Comparison of ENCODE assay signal across 13 cellular contexts in the genomic region with DNA sequence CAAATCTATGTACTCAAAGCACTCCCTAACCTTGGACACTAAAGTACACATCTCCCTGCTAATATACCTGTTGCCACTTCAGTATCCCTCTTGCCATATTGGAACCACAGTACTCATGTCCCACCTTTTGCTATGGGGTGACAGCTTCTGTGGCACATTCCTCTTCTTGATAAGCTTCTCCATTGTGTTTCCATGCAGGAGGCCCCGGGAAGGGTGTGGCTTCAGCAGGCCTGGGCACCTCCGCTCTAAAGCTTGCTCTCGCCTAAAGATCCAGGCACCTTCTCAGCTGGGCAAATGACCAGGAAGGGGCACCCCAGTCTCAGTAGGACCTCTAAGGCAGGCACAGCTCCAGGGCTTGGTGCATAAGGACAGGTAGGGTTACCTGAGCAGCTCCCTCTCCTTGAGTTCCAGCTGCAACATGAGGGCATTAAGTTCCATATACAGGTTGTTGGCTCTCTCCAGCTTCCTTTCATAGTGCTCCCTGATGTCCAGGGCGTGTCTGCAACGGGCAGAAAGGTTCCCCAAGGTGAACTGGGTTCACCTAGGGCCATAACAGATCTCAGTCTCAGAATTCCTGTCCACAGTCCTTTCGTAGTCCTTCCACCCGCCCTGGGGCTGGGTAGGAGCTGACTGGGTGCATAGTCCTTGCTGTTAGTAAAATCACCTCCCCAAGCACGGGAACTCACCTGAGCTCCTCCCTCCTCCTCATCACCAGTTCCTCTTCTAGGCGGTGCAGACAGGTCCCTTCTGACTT. TPM values are rescaled to one million over a fixed set of nuclear protein-coding genes. Genes with fewer than 3 reads are reported as not detected.
DNase-seq lines count a peak whose midpoint lies in the region; ATAC-seq, FAIRE-seq and TF ChIP-seq lines count a peak whose summit lies in the region.
"Had no signal": no experiment of that assay in that cellular context is flagged by ENCODE, and none has a peak within 500 bp of the region (broad histone marks: within the 10 kb centered on the region; RNA-seq: fewer than 3 reads in every experiment).

No MANE protein-coding gene starts in this region.

- no peak overlapping the region for H2BK120ac ChIP-seq in H1 (replicated peaks; ENCODE audit: low read depth, low read length)

- H3K4me3 Mint-ChIP-seq in IgD-negative memory B cell (peak overlapping the region in 1 of 4 donors; percentile 32), nephron (no peak overlapping the region)

- no peak overlapping the region for H2AFZ ChIP-seq in H1 (ENCODE audit: low read length)

- H3K14ac ChIP-seq in H1 (ENCODE audit: insufficient read length), result no peak overlapping the region

- H3K27me3 Mint-ChIP-seq in IgD-negative memory B cell (no peaks in the 10 kb centered on the region), nephron (ENCODE audit: low read depth) (no peaks in the 10 kb centered on the region)

- no peaks in the 10 kb centered on the region for H3K79me1 ChIP-seq in H1 (ENCODE audit: low read depth, low read length)

- peak; percentile 46 to 82 for TF ChIP-seq POLR2A in H1 (IDR thresholded peaks at IDR 0.05; ENCODE audit: control extremely low read depth in 1 of 2, low read depth in 2 of 2, low read length in 2 of 2)

- no peak overlapping the region for H2AK5ac ChIP-seq in H1 (ENCODE audit: low read depth, low read length)

- H3K27me3 ChIP-seq in H1 (replicated peaks in 1 of 4; ENCODE audit: control insufficient read depth in 3 of 4, extremely low read depth in 1 of 4, insufficient read depth in 3 of 4, low read length in 3 of 4), result no peaks in the 10 kb centered on the region
- H3K27me3 ChIP-seq: testis had no signal

- in situ Hi-C loops in G401 (cut with HindIII; ENCODE audit: low sequenced_read_pairs), result no loop called here

- H3K36me3 Mint-ChIP-seq in IgD-negative memory B cell (peaks cover 2% of the 10 kb centered on the region), nephron (ENCODE audit: low read depth) (peaks cover 59% of the 10 kb centered on the region)

- peaks cover 0 to 5% (median 1%) of the 10 kb centered on the region in 4 experiments; a peak in 3 of 7 replicates for H3K4me1 ChIP-seq in H1 (replicated peaks in 1 of 4; ENCODE audit: control insufficient read depth in 3 of 4, insufficient read depth in 4 of 4, low read length in 3 of 4)

- H2BK5ac ChIP-seq in H1 (ENCODE audit: low read depth, low read length), result no peak overlapping the region; the same call in 1 of the 2 replicates

- no peak overlapping the region for H3K9ac ChIP-seq in H1 (replicated peaks in 1 of 4; ENCODE audit: extremely low read depth in 1 of 4, low read depth in 3 of 4, low read length in 3 of 4)

- no peak overlapping the region for H3K56ac ChIP-seq in H1 (replicated peaks; ENCODE audit: insufficient read length, low read depth, low read length)

- H3K27ac ChIP-seq in H1 (ENCODE audit: low read depth, low read length), result no peak overlapping the region
- H3K27ac ChIP-seq: lower lobe of right lung, testis had no signal

- no peak for TF ChIP-seq EP300 in H1 (IDR thresholded peaks at IDR 0.05; ENCODE audit: borderline replicate concordance in 1 of 2, low read depth in 2 of 2, low read length in 2 of 2)

- no peak for TF ChIP-seq RAD21 in H1 (IDR thresholded peaks at IDR 0.05 in 1 of 2, conservative IDR thresholded peaks at IDR 0.05 in 1 of 2; ENCODE audit: low read depth in 2 of 2, low read length in 2 of 2)

- no peaks in the 10 kb centered on the region for H3K9me3 ChIP-seq in H1 (ENCODE audit: insufficient read depth in 2 of 2, low read depth in 1 of 2, low read length in 1 of 2)
- H3K9me3 ChIP-seq: lower lobe of right lung, testis had no signal

- no peaks in the 10 kb centered on the region for H3K23me2 ChIP-seq in H1 (ENCODE audit: low read depth, low read length)

- DNase-seq in G401 (ENCODE audit: low spot score) (peak; percentile 20), H1 (ENCODE audit: low read depth in 1 of 2, low spot score in 2 of 2) (no peak), H4 (ENCODE audit: low spot score) (no peak)
- DNase-seq: lower lobe of right lung, NCI-H1105, testis had no signal

- no peak overlapping the region for H3K23ac ChIP-seq in H1 (ENCODE audit: insufficient read length)

- H3K4me3 ChIP-seq in H1 (ENCODE audit: extremely low read depth in 1 of 4, insufficient read depth in 2 of 4, low read depth in 3 of 4, low read length in 4 of 4), result no peak overlapping the region
- H3K4me3 ChIP-seq: lower lobe of right lung, testis had no signal

- H3K4me1 Mint-ChIP-seq in IgD-negative memory B cell (peaks cover 0 to 6% (median 5%) of the 10 kb centered on the region in 3 donors), nephron (peaks cover 5% of the 10 kb centered on the region)

- WGBS in H1 (ENCODE audit: extremely low coverage in 1 of 2, insufficient coverage in 1 of 2, insufficient read length in 1 of 2, insufficient replicate concordance in 2 of 2, low coverage in 1 of 2, low lambda C conversion rate in 2 of 2, missing lambda C conversion rate in 1 of 2), 2 experiments, result 91% methylated on average over 9 of the region's 9 CpGs; no CpG with 5 or more reads in 1 of the 2 experiments

- no peak overlapping the region for H4K8ac ChIP-seq in H1 (ENCODE audit: extremely low read depth, insufficient read depth, low read length)

- no peaks in the 10 kb centered on the region for H3K9me3 Mint-ChIP-seq in IgD-negative memory B cell
- no peaks in the 10 kb centered on the region for H3K9me3 Mint-ChIP-seq in nephron

- H2BK20ac ChIP-seq in H1 (ENCODE audit: low read length), result no peak overlapping the region

- no peak for FAIRE-seq in H1 (lab: Jason Lieb, UNC)

- no peaks in the 10 kb centered on the region for H3K79me2 ChIP-seq in H1 (ENCODE audit: control insufficient read depth in 1 of 2, insufficient read depth in 2 of 2, low read length in 2 of 2)

- no peak for TF ChIP-seq CTCF in H1 (IDR thresholded peaks at IDR 0.05; ENCODE audit: control extremely low read depth in 1 of 3, insufficient read depth in 1 of 3, low read depth in 1 of 3, low read length in 3 of 3)
- TF ChIP-seq CTCF in nephron (IDR thresholded peaks at IDR 0.05; ENCODE audit: unreplicated experiment in 3 of 3), result no peak

- no peak overlapping the region for H3K18ac ChIP-seq in H1 (ENCODE audit: extremely low read depth, low read length)

- H2BK15ac ChIP-seq in H1 (ENCODE audit: low read length), result no peak overlapping the region

- no peak overlapping the region for H4K91ac ChIP-seq in H1 (replicated peaks; ENCODE audit: insufficient read length, low read length)

- POLR2A ChIA-PET in H1 (lab: Charles Lee; ENCODE audit: partially characterized antibody), result interaction anchor here (0.9 to 67.0 kb wide), 15 partner anchors 11 to 254 kb away, joined by 3 to 3397 read pairs (median 4); partner anchors contain the start of genes MAP3K12, MYG1, NPFF and PCBP2

- peaks cover 18 to 34% of the 10 kb centered on the region in 2 experiments for H4K20me1 ChIP-seq in H1 (replicated peaks in 1 of 2; ENCODE audit: control insufficient read depth in 1 of 2, insufficient read depth in 2 of 2, low read length in 2 of 2)

- no peak overlapping the region for H2BK12ac ChIP-seq in H1 (ENCODE audit: low read depth, low read length)

- no peak overlapping the region for H4K5ac ChIP-seq in H1 (ENCODE audit: insufficient read length, low read depth, low read length)

- peak overlapping the region; percentile 16 to 90 (median 72) for H3K27ac Mint-ChIP-seq in IgD-negative memory B cell
- H3K27ac Mint-ChIP-seq in nephron, result peak overlapping the region in 2 of 3 experiments; percentile 24 to 31

- peaks cover 17 to 72% (median 41%) of the 10 kb centered on the region in 4 experiments; a peak in 7 of 8 replicates for H3K36me3 ChIP-seq in H1 (ENCODE audit: control insufficient read depth in 2 of 4, insufficient read depth in 4 of 4, low read length in 3 of 4)

- H3K4me2 ChIP-seq in H1 (ENCODE audit: insufficient read depth in 1 of 2, low read depth in 2 of 2, low read length in 2 of 2), result no peak overlapping the region

- no peak overlapping the region for H3K4ac ChIP-seq in H1 (replicated peaks; ENCODE audit: insufficient read length, low read depth, low read length)

- ATAC-seq in GM18519 (IDR thresholded peaks at IDR 0.05; ENCODE audit: low FRiP score, unreplicated experiment) (no peak), HG03521 (IDR thresholded peaks at IDR 0.05; ENCODE audit: unreplicated experiment) (no peak), GM18511 (IDR thresholded peaks at IDR 0.05; ENCODE audit: unreplicated experiment) (no peak)

- CTCF ChIA-PET in H1 (lab: Charles Lee; ENCODE audit: partially characterized antibody), result interaction anchor here (0.8 to 9.0 kb wide), 12 partner anchors 9 to 155 kb away, joined by 3 to 105 read pairs (median 9); partner anchors contain the start of genes MAP3K12, NPFF and TARBP2

RNA-seq across cellular contexts. Expression of gene MAP3K12, which starts 15.9 kb away (rescaled TPM):
- total RNA-seq in G401 (2014; rRNA removed; shearing (Covaris generic)), result 29.5 and 32.8 TPM in 2 replicates
- 1.4 TPM for polyA plus RNA-seq in IgD-negative memory B cell
- 21.4 and 23.4 TPM in 2 replicates for total RNA-seq in H1 (2021; fragmentation: NEBNext Ultra II Directional; extraction: Animal tissue kit (Norgen Biotek cat#: 25700))
- polyA plus RNA-seq in H1 (2011; rRNA removed), result 42.7 and 54.1 TPM in 2 replicates
- 37.7 TPM for polyA plus RNA-seq in H1 (2011; cell fraction: cytosol; rRNA removed)
- 232 TPM for polyA plus RNA-seq in H1 (2011; cell fraction: nucleus; rRNA removed)
- polyA plus RNA-seq in H1 (2012, experiment 1 of 2), result 31.0 to 35.0 TPM (median 33.4 TPM) in 4 replicates
- polyA plus RNA-seq in H1 (2012, experiment 2 of 2), result 14.6 TPM
- polyA plus RNA-seq in H1 (2013, experiment 1 of 2), result 20.2 TPM
- 15.6 TPM for polyA plus RNA-seq in H1 (2013, experiment 2 of 2)
- 28.1 and 35.5 TPM in 2 replicates for polyA minus RNA-seq in H1 (2011; rRNA and poly(A)+ RNA removed)
- 16.5 TPM for polyA minus RNA-seq in H1 (2011; cell fraction: cytosol; rRNA and poly(A)+ RNA removed)
- 48.2 TPM for polyA minus RNA-seq in H1 (2011; cell fraction: nucleus; rRNA and poly(A)+ RNA removed)
- total RNA-seq in H4 (2014; rRNA removed; shearing (Covaris generic)), result 9.1 and 14.3 TPM in 2 replicates

RNA-seq across cellular contexts. Expression of gene TARBP2, which starts 17.7 kb away (rescaled TPM):
- total RNA-seq in G401 (2014; rRNA removed; shearing (Covaris generic)), result 117 and 119 TPM in 2 replicates
- polyA plus RNA-seq in IgD-negative memory B cell (20.8 TPM), H1 (2011; rRNA removed) (122 and 135 TPM in 2 replicates)
- 66.1 and 69.9 TPM in 2 replicates for total RNA-seq in H1 (2021; fragmentation: NEBNext Ultra II Directional; extraction: Animal tissue kit (Norgen Biotek cat#: 25700))
- polyA plus RNA-seq in H1 (2011; cell fraction: cytosol; rRNA removed), result 116 TPM
- polyA plus RNA-seq in H1 (2011; cell fraction: nucleus; rRNA removed), result 195 TPM
- polyA plus RNA-seq in H1 (2012, experiment 1 of 2), result 62.0 to 84.4 TPM (median 79.7 TPM) in 4 replicates
- 104 TPM for polyA plus RNA-seq in H1 (2012, experiment 2 of 2)
- 41.8 TPM for polyA plus RNA-seq in H1 (2013, experiment 1 of 2)
- polyA plus RNA-seq in H1 (2013, experiment 2 of 2), result 36.4 TPM
- polyA minus RNA-seq in H1 (2011; rRNA and poly(A)+ RNA removed), result 42.1 and 48.2 TPM in 2 replicates
- polyA minus RNA-seq in H1 (2011; cell fraction: cytosol; rRNA and poly(A)+ RNA removed), result 38.6 TPM
- 65.6 TPM for polyA minus RNA-seq in H1 (2011; cell fraction: nucleus; rRNA and poly(A)+ RNA removed)
- 46.4 and 47.0 TPM in 2 replicates for total RNA-seq in H4 (2014; rRNA removed; shearing (Covaris generic))

RNA-seq across cellular contexts. Expression of gene NPFF, which starts 23.9 kb away (rescaled TPM):
- 10.7 TPM in 1 of 2 replicates, not detected in the other for total RNA-seq in G401 (2014; rRNA removed; shearing (Covaris generic))
- not detected for polyA plus RNA-seq in IgD-negative memory B cell
- total RNA-seq in H1 (2021; fragmentation: NEBNext Ultra II Directional; extraction: Animal tissue kit (Norgen Biotek cat#: 25700)), result 0.80 TPM in 1 of 2 replicates, not detected in the other
- not detected in 2 replicates for polyA plus RNA-seq in H1 (2011; rRNA removed)
- not detected for polyA plus RNA-seq in H1 (2011; cell fraction: cytosol; rRNA removed)
- polyA plus RNA-seq in H1 (2011; cell fraction: nucleus; rRNA removed), result not detected
- 0.42 to 1.6 TPM (median 0.61 TPM) in 3 of 4 replicates, not detected in the other for polyA plus RNA-seq in H1 (2012, experiment 1 of 2)
- not detected for polyA plus RNA-seq in H1 (2012, experiment 2 of 2)
- 0.36 TPM for polyA plus RNA-seq in H1 (2013, experiment 1 of 2)
- 0.50 TPM for polyA plus RNA-seq in H1 (2013, experiment 2 of 2)
- polyA minus RNA-seq in H1 (2011; rRNA and poly(A)+ RNA removed), result not detected in 2 replicates
- polyA minus RNA-seq in H1 (2011; cell fraction: cytosol; rRNA and poly(A)+ RNA removed), result not detected
- polyA minus RNA-seq in H1 (2011; cell fraction: nucleus; rRNA and poly(A)+ RNA removed), result not detected
- not detected in 2 replicates for total RNA-seq in H4 (2014; rRNA removed; shearing (Covaris generic))
- total RNA-seq: epithelial cell of proximal tubule, lower lobe of right lung, SK-MEL-5 had no signal

RNA-seq across cellular contexts. Expression of gene PCBP2, which starts 31.5 kb away (rescaled TPM):
- total RNA-seq in G401 (2014; rRNA removed; shearing (Covaris generic)), result 144 and 145 TPM in 2 replicates
- polyA plus RNA-seq in IgD-negative memory B cell, result 111 TPM
- 1,114 and 1,123 TPM in 2 replicates for total RNA-seq in H1 (2021; fragmentation: NEBNext Ultra II Directional; extraction: Animal tissue kit (Norgen Biotek cat#: 25700))
- polyA plus RNA-seq in H1 (2011; rRNA removed), result 470 and 473 TPM in 2 replicates
- polyA plus RNA-seq in H1 (2011; cell fraction: cytosol; rRNA removed), result 420 TPM
- 526 TPM for polyA plus RNA-seq in H1 (2011; cell fraction: nucleus; rRNA removed)
- 987 to 1,115 TPM (median 1,028 TPM) in 4 replicates for polyA plus RNA-seq in H1 (2012, experiment 1 of 2)
- 1,117 TPM for polyA plus RNA-seq in H1 (2012, experiment 2 of 2)
- polyA plus RNA-seq in H1 (2013, experiment 1 of 2), result 462 TPM
- 458 TPM for polyA plus RNA-seq in H1 (2013, experiment 2 of 2)
- polyA minus RNA-seq in H1 (2011; rRNA and poly(A)+ RNA removed), result 887 and 924 TPM in 2 replicates
- 748 TPM for polyA minus RNA-seq in H1 (2011; cell fraction: cytosol; rRNA and poly(A)+ RNA removed)
- 484 TPM for polyA minus RNA-seq in H1 (2011; cell fraction: nucleus; rRNA and poly(A)+ RNA removed)
- 187 and 206 TPM in 2 replicates for total RNA-seq in H4 (2014; rRNA removed; shearing (Covaris generic))

RNA-seq across cellular contexts. Expression of gene PRR13, which starts 41.9 kb away (rescaled TPM):
- 83.1 and 127 TPM in 2 replicates for total RNA-seq in G401 (2014; rRNA removed; shearing (Covaris generic))
- 689 TPM for polyA plus RNA-seq in IgD-negative memory B cell
- 164 and 185 TPM in 2 replicates for total RNA-seq in H1 (2021; fragmentation: NEBNext Ultra II Directional; extraction: Animal tissue kit (Norgen Biotek cat#: 25700))
- 80.4 and 82.9 TPM in 2 replicates for polyA plus RNA-seq in H1 (2011; rRNA removed)
- 86.1 TPM for polyA plus RNA-seq in H1 (2011; cell fraction: cytosol; rRNA removed)
- polyA plus RNA-seq in H1 (2011; cell fraction: nucleus; rRNA removed), result 58.7 TPM
- polyA plus RNA-seq in H1 (2012, experiment 1 of 2), result 198 to 336 TPM (median 208 TPM) in 4 replicates
- polyA plus RNA-seq in H1 (2012, experiment 2 of 2), result 220 TPM
- polyA plus RNA-seq in H1 (2013, experiment 1 of 2), result 264 TPM
- polyA plus RNA-seq in H1 (2013, experiment 2 of 2), result 272 TPM
- polyA minus RNA-seq in H1 (2011; rRNA and poly(A)+ RNA removed), result 56.8 and 82.3 TPM in 2 replicates
- 56.5 TPM for polyA minus RNA-seq in H1 (2011; cell fraction: cytosol; rRNA and poly(A)+ RNA removed)
- polyA minus RNA-seq in H1 (2011; cell fraction: nucleus; rRNA and poly(A)+ RNA removed), result 35.3 TPM
- 59.6 and 110 TPM in 2 replicates for total RNA-seq in H4 (2014; rRNA removed; shearing (Covaris generic))
